ENCODE assay signal across 16 cellular contexts in the genomic region with DNA sequence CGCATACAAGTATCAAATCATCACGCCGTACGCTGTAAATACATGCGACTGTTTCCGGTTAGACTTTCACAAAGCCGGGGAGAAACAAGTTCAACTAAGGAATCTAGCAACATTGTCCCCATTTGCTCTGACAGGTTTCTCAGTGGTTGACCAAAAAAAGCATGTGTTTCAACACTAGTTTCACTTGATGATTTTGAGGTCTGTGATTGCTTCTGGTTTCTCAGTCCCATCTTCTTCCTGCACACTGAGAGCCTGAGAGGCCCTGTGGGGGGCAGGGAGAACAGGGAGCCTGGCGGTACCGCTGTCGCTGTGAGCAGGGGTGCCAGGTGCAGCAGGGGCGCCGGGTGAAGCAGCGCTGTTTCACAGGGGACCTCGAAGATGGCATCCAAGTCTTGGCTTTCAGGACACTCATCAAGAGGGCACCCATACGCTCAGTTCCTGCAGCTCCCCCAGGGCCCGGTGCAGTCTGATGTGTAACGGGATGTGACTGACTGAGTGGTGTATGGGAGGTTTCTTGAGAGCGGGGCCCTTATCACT.
DNase-seq lines count a peak whose midpoint lies in the region; ATAC-seq and TF ChIP-seq lines count a peak whose summit lies in the region.
"Had no signal": no experiment of that assay in that cellular context is flagged by ENCODE, and none has a peak within 500 bp of the region (broad histone marks: within the 10 kb centered on the region; RNA-seq: fewer than 3 reads in every experiment).

No MANE protein-coding gene starts in this region.

- H3K36me3 Mint-ChIP-seq in brain: peaks cover 11% of the 10 kb centered on the region

- no peaks in the 10 kb centered on the region for H3K27me3 Mint-ChIP-seq in brain

- peaks cover 17% of the 10 kb centered on the region for H3K4me1 Mint-ChIP-seq in brain

- peak overlapping the region; percentile 80 to 98 (median 95) for H3K27ac ChIP-seq in tibial nerve
- H3K27ac ChIP-seq: pancreas had no signal

- no peaks in the 10 kb centered on the region for H3K27me3 ChIP-seq in tibial nerve
- H3K27me3 ChIP-seq: gastrocnemius medialis, pancreas, upper lobe of left lung had no signal

- 77 to 80% methylated on average over 18 of the region's 18 CpGs for WGBS in tibial nerve, 2 donors

- DNase-seq in stimulated activated CD4-positive, alpha-beta T cell treated with anti-CD3 and anti-CD28 coated beads, Interleukin-1b, Interleukin-23, amount 100 ng/mL, for 48 hours: peak; percentile 31
- no peak for DNase-seq in stimulated activated CD4-positive, alpha-beta T cell treated with anti-CD3 and anti-CD28 coated beads, Interleukin-4, amount 100 ng/mL, for 4 hours
- DNase-seq in SIG-M5 (lab: John Stamatoyannopoulos, UW) (peak; percentile 32), tibial nerve (ENCODE audit: low spot score in 2 of 2) (no peak), DMS 273 (lab: John Stamatoyannopoulos, UW; ENCODE audit: unreplicated experiment) (no peak), SKM-1 (lab: John Stamatoyannopoulos, UW; ENCODE audit: unreplicated experiment) (no peak)
- DNase-seq: activated CD4-positive, CD25-positive, alpha-beta regulatory T cell; activated gamma-delta T cell treated with Interleukin-2 at 50 U/mL for 16 hours; DMS79; gastrocnemius medialis; SW 1271 had no signal

- peaks cover 0 to 69% (median 23%) of the 10 kb centered on the region in 4 donors for H3K4me1 ChIP-seq in tibial nerve

- H3K4me3 ChIP-seq in tibial nerve: no peak overlapping the region
- H3K4me3 ChIP-seq: gastrocnemius medialis, pancreas, upper lobe of left lung had no signal

- peaks cover 0 to 2% (median 0%) of the 10 kb centered on the region in 5 experiments for H3K9me3 Mint-ChIP-seq in brain
- H3K9me3 Mint-ChIP-seq: mesothelial cell of epicardium had no signal

- H3K4me3 Mint-ChIP-seq in brain: no peak overlapping the region
- H3K4me3 Mint-ChIP-seq: mesothelial cell of epicardium had no signal

- H3K9me3 ChIP-seq in tibial nerve: no peaks in the 10 kb centered on the region
- H3K9me3 ChIP-seq: gastrocnemius medialis, pancreas, upper lobe of left lung had no signal

- H3K36me3 ChIP-seq in tibial nerve: peaks cover 0 to 16% (median 0%) of the 10 kb centered on the region in 3 donors
- H3K36me3 ChIP-seq: pancreas had no signal

- no peak for TF ChIP-seq POLR2A in tibial nerve (IDR thresholded peaks at IDR 0.05)

- no peak for TF ChIP-seq CTCF in brain (conservative IDR thresholded peaks at IDR 0.05)
- no peak for TF ChIP-seq CTCF in tibial nerve (IDR thresholded peaks at IDR 0.05)

- peak overlapping the region in 3 of 5 experiments; percentile 31 to 77 (median 39) for H3K27ac Mint-ChIP-seq in brain
- H3K27ac Mint-ChIP-seq: mesothelial cell of epicardium had no signal

- no peak for ATAC-seq in HG03442 (IDR thresholded peaks at IDR 0.05; ENCODE audit: unreplicated experiment)
- ATAC-seq: gastrocnemius medialis, pancreas had no signal

- no peak for TF ChIP-seq EP300 in tibial nerve (IDR thresholded peaks at IDR 0.05)

Comparison
In these comparisons a context has a peak if more than half of its experiments do, and no peak if none do; other contexts are left out.
1. DNase-seq: peak in stimulated activated CD4-positive, alpha-beta T cell treated with anti-CD3 and anti-CD28 coated beads, Interleukin-1b, Interleukin-23, amount 100 ng/mL, for 48 hours (single experiment) and SIG-M5 (single experiment); none in stimulated activated CD4-positive, alpha-beta T cell treated with anti-CD3 and anti-CD28 coated beads, Interleukin-4, amount 100 ng/mL, for 4 hours (0 of 2), tibial nerve (0 of 2), DMS 273 (single experiment) and SKM-1 (single experiment).